ENCODE assay signal across 10 cellular contexts in the genomic region with DNA sequence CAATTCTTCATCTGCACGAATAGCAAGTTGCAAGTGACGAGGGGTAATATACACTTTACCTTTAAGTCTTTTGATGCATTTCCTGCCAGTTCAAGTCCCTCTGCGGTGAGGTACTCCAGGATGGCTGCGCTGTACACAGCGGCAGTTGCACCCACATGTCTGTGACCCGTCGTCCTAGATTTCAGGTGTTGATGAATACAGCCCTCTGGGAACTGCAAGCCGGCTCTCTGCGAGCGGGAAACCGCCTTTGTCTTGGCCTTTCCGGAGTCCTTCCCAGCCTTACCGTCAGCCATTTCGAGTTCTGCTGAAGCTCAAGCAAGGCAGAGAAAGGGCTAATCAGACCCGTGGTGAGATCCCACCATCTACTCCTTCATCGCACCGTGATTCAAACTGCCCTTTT. TPM values are rescaled to one million over a fixed set of nuclear protein-coding genes. Genes with fewer than 3 reads are reported as not detected.
DNase-seq lines count a peak whose midpoint lies in the region; ATAC-seq, FAIRE-seq and TF ChIP-seq lines count a peak whose summit lies in the region.
"Had no signal": no experiment of that assay in that cellular context is flagged by ENCODE, and none has a peak within 500 bp of the region (broad histone marks: within the 10 kb centered on the region; RNA-seq: fewer than 3 reads in every experiment).

No MANE protein-coding gene starts in this region.

- H2AFZ ChIP-seq in endothelial cell of umbilical vein (ENCODE audit: low read depth, low read length), result no peak overlapping the region

- no peaks in the 10 kb centered on the region for H3K27me3 Mint-ChIP-seq in activated CD8-positive, alpha-beta T cell treated with anti-CD3 and anti-CD28 coated beads, Interleukin-2, amount 10 ng/mL, durations not matched to agents 7 days and 5 days (ENCODE audit: low read depth)

- H3K36me3 ChIP-seq in endothelial cell of umbilical vein (ENCODE audit: control insufficient read depth in 2 of 2, extremely low read depth in 1 of 2, insufficient read depth in 2 of 2, low read length in 2 of 2) (no peaks in the 10 kb centered on the region), pancreas (no peaks in the 10 kb centered on the region)

- H3K9ac ChIP-seq in endothelial cell of umbilical vein (replicated peaks; ENCODE audit: extremely low read depth, insufficient read depth, low read length), result no peak overlapping the region

- FAIRE-seq in endothelial cell of umbilical vein (lab: Jason Lieb, UNC) (no peak), pancreas (lab: Jason Lieb, UNC) (no peak)
- FAIRE-seq: bronchial epithelial cell had no signal

- H3K36me3 Mint-ChIP-seq in activated CD8-positive, alpha-beta T cell treated with anti-CD3 and anti-CD28 coated beads, Interleukin-2, amount 10 ng/mL, durations not matched to agents 7 days and 5 days (ENCODE audit: low read depth), result peaks cover 31% of the 10 kb centered on the region

- DNase-seq in NCI-H510A (lab: John Stamatoyannopoulos, UW) (peak; percentile 20), endothelial cell of umbilical vein (ENCODE audit: low read depth, low spot score) (peak; percentile 27), occipital lobe (lab: John Stamatoyannopoulos, UW) (no peak), pancreas (no peak), COR-L47 (lab: John Stamatoyannopoulos, UW) (no peak)
- peak; percentile 78 for DNase-seq in activated CD8-positive, alpha-beta T cell treated with anti-CD3 and anti-CD28 coated beads, Interleukin-2, amount 10 ng/mL, durations not matched to agents 7 days and 5 days
- peak; percentile 26 for DNase-seq in stimulated activated CD8-positive, alpha-beta memory T cell treated with anti-CD3 and anti-CD28 coated beads, Interleukin-7, amount 100 ng/mL, for 24 hours (ENCODE audit: low read depth)

- BruUV-seq in endothelial cell of umbilical vein (replicated peaks; lab: Mats Ljungman, UMichigan), result no TSS peak

- H3K4me3 ChIP-seq in endothelial cell of umbilical vein (replicated peaks in 1 of 3; ENCODE audit: insufficient read depth in 1 of 3, low read depth in 1 of 3, low read length in 3 of 3), result no peak overlapping the region
- H3K4me3 ChIP-seq in pancreas, result no peak overlapping the region

- intact Hi-C loops in endothelial cell of umbilical vein (cut with micrococcal nuclease), result no loop called here
- intact Hi-C loops in pancreas (cut with DNase I), result no loop called here

- no peak overlapping the region for H3K4me2 ChIP-seq in endothelial cell of umbilical vein (ENCODE audit: insufficient read depth, low read length)

- no peaks in the 10 kb centered on the region for H3K9me1 ChIP-seq in endothelial cell of umbilical vein (replicated peaks; ENCODE audit: control insufficient read depth, extremely low read depth, insufficient read depth, low read length)

- no peaks in the 10 kb centered on the region for H3K9me3 Mint-ChIP-seq in activated CD8-positive, alpha-beta T cell treated with anti-CD3 and anti-CD28 coated beads, Interleukin-2, amount 10 ng/mL, durations not matched to agents 7 days and 5 days (ENCODE audit: insufficient read depth)

- peak; percentile 67 for ATAC-seq in activated CD8-positive, alpha-beta T cell treated with anti-CD3 and anti-CD28 coated beads, Interleukin-2, amount 10 ng/mL, durations not matched to agents 7 days and 5 days
- ATAC-seq in GM21723 (IDR thresholded peaks at IDR 0.05; ENCODE audit: unreplicated experiment) (no peak), pancreas (no peak)

- H3K27me3 ChIP-seq in endothelial cell of umbilical vein (ENCODE audit: control insufficient read depth in 2 of 2, insufficient read depth in 2 of 2, low read length in 2 of 2) (no peaks in the 10 kb centered on the region), pancreas (no peaks in the 10 kb centered on the region)

- H3K79me2 ChIP-seq in endothelial cell of umbilical vein (ENCODE audit: control insufficient read depth, insufficient read depth, low read length), result peaks cover 66% of the 10 kb centered on the region

- TF ChIP-seq CTCF in endothelial cell of umbilical vein (IDR thresholded peaks at IDR 0.05; ENCODE audit: extremely low read depth in 1 of 2, insufficient read depth in 1 of 2, low read depth in 1 of 2, low read length in 2 of 2) (no peak), pancreas (IDR thresholded peaks at IDR 0.05) (no peak)

- peaks cover 2% of the 10 kb centered on the region for H4K20me1 ChIP-seq in endothelial cell of umbilical vein (replicated peaks; ENCODE audit: control insufficient read depth, extremely low read depth, insufficient read depth, low read length)

- CTCF ChIA-PET in activated CD8-positive, alpha-beta T cell treated with anti-CD3 and anti-CD28 coated beads, Interleukin-2, amount 10 ng/mL, durations not matched to agents 7 days and 5 days (lab: Charles Lee), result interaction anchor here (1.3 to 2.6 kb wide), 6 partner anchors 11 to 221 kb away, joined by 3 to 19 read pairs (median 6); a partner anchor contains a TSS
- CTCF ChIA-PET in endothelial cell of umbilical vein (lab: Charles Lee), result interaction anchor here (0.8 to 2.6 kb wide), 4 partner anchors 14 to 53 kb away, joined by 3 to 12 read pairs (median 4); a partner anchor contains a TSS

- peak overlapping the region; percentile 93 for H3K27ac Mint-ChIP-seq in activated CD8-positive, alpha-beta T cell treated with anti-CD3 and anti-CD28 coated beads, Interleukin-2, amount 10 ng/mL, durations not matched to agents 7 days and 5 days

- peaks cover 74% of the 10 kb centered on the region for H3K4me1 Mint-ChIP-seq in activated CD8-positive, alpha-beta T cell treated with anti-CD3 and anti-CD28 coated beads, Interleukin-2, amount 10 ng/mL, durations not matched to agents 7 days and 5 days (ENCODE audit: low read depth)

- H3K27ac ChIP-seq in endothelial cell of umbilical vein (ENCODE audit: insufficient read depth, low read depth, low read length) (no peak overlapping the region), pancreas (no peak overlapping the region)

- 89 to 91% methylated on average over 17 of the region's 17 CpGs for WGBS in pancreas, 2 donors

- peak overlapping the region; percentile 76 for H3K4me3 Mint-ChIP-seq in activated CD8-positive, alpha-beta T cell treated with anti-CD3 and anti-CD28 coated beads, Interleukin-2, amount 10 ng/mL, durations not matched to agents 7 days and 5 days

- H3K9me3 ChIP-seq in endothelial cell of umbilical vein (replicated peaks; ENCODE audit: control insufficient read depth, insufficient read depth, low read length) (no peaks in the 10 kb centered on the region), pancreas (no peaks in the 10 kb centered on the region)

- POLR2A ChIA-PET in activated CD8-positive, alpha-beta T cell treated with anti-CD3 and anti-CD28 coated beads, Interleukin-2, amount 10 ng/mL, durations not matched to agents 7 days and 5 days (lab: Charles Lee), result interaction anchor here (1.0 to 6.7 kb wide), 3 partner anchors 11 to 42 kb away, joined by 6 to 66 read pairs (median 16); a partner anchor contains a TSS
- POLR2A ChIA-PET in endothelial cell of umbilical vein (lab: Charles Lee), result no interaction called here

- TF ChIP-seq POLR2A in endothelial cell of umbilical vein (IDR thresholded peaks at IDR 0.05; ENCODE audit: low read depth, low read length), result no peak

- dilution Hi-C loops in endothelial cell of umbilical vein (cut with MboI; ENCODE audit: extremely low pct_ligation_motif_present, low sequenced_read_pairs), result no loop called here

- H3K4me1 ChIP-seq in endothelial cell of umbilical vein (ENCODE audit: control insufficient read depth, extremely low read depth, insufficient read depth, low read length), result peaks cover 4% of the 10 kb centered on the region
- H3K4me1 ChIP-seq in pancreas, result peaks cover 10 to 25% (median 10%) of the 10 kb centered on the region in 3 donors

TF ChIP-seq in endothelial cell of umbilical vein, 7 proteins besides CTCF, POLR2A, EP300 and RAD21:
- TF ChIP-seq FOS (IDR thresholded peaks at IDR 0.05; ENCODE audit: borderline replicate concordance, insufficient read depth, low read length), result no peak
- no peak for TF ChIP-seq MYC (IDR thresholded peaks at IDR 0.05; ENCODE audit: low read depth, low read length)
- TF ChIP-seq JUN (IDR thresholded peaks at IDR 0.05; ENCODE audit: borderline replicate concordance, insufficient read depth, insufficient read length, low read depth), result no peak
- no peak for TF ChIP-seq POLR2AphosphoS5 (IDR thresholded peaks at IDR 0.05; ENCODE audit: insufficient read depth, low read depth, low read length)
- TF ChIP-seq EZH2 (IDR thresholded peaks at IDR 0.05; ENCODE audit: borderline replicate concordance, low read depth, low read length, severe bottlenecking), result no peak

RNA-seq across cellular contexts. Expression of a gene that starts 14.8 kb away (rescaled TPM):
- total RNA-seq in activated CD8-positive, alpha-beta T cell treated with anti-CD3 and anti-CD28 coated beads, Interleukin-2, amount 10 ng/mL, durations not matched to agents 7 days and 5 days, result 10 to 100 TPM; 67.4 to 71.2 TPM
- total RNA-seq in endothelial cell of umbilical vein (45.2 and 45.7 TPM in 2 replicates), occipital lobe (36.2 TPM), pancreas (10 to 100 TPM; 17.5 to 28.5 (median 24.4) TPM)
- polyA plus RNA-seq in endothelial cell of umbilical vein (47.2 and 54.4 TPM in 2 replicates), pancreas (10 to 100 TPM; 29.1 to 29.5 TPM)
- 42.7 and 48.1 TPM in 2 replicates for polyA plus RNA-seq in endothelial cell of umbilical vein (2011; cell fraction: cytosol; rRNA removed)
- 26.5 and 34.5 TPM in 2 replicates for polyA plus RNA-seq in endothelial cell of umbilical vein (2011; cell fraction: nucleus; rRNA removed)
- 46.6 and 49.2 TPM in 2 replicates for polyA plus RNA-seq in endothelial cell of umbilical vein (2012)
- 40.8 and 52.4 TPM in 2 replicates for polyA minus RNA-seq in endothelial cell of umbilical vein
- polyA minus RNA-seq in endothelial cell of umbilical vein (2011; cell fraction: cytosol; rRNA and poly(A)+ RNA removed), result 28.0 TPM
- 30.6 and 34.1 TPM in 2 replicates for polyA minus RNA-seq in endothelial cell of umbilical vein (2011; cell fraction: nucleus; rRNA and poly(A)+ RNA removed)

RNA-seq across cellular contexts. Expression of a gene that starts 42.7 kb away (rescaled TPM):
- total RNA-seq in activated CD8-positive, alpha-beta T cell treated with anti-CD3 and anti-CD28 coated beads, Interleukin-2, amount 10 ng/mL, durations not matched to agents 7 days and 5 days, result 10 to 100 TPM; 16.2 to 16.6 TPM
- not detected in 2 replicates for total RNA-seq in endothelial cell of umbilical vein
- polyA plus RNA-seq in endothelial cell of umbilical vein, result not detected in 2 replicates
- not detected in 2 replicates for polyA plus RNA-seq in endothelial cell of umbilical vein (2011; cell fraction: cytosol; rRNA removed)
- not detected in 2 replicates for polyA plus RNA-seq in endothelial cell of umbilical vein (2011; cell fraction: nucleus; rRNA removed)
- polyA plus RNA-seq in endothelial cell of umbilical vein (2012), result not detected in 2 replicates
- not detected in 2 replicates for polyA minus RNA-seq in endothelial cell of umbilical vein
- not detected for polyA minus RNA-seq in endothelial cell of umbilical vein (2011; cell fraction: cytosol; rRNA and poly(A)+ RNA removed)
- polyA minus RNA-seq in endothelial cell of umbilical vein (2011; cell fraction: nucleus; rRNA and poly(A)+ RNA removed), result not detected in 2 replicates
- total RNA-seq in occipital lobe, result not detected
- under 1 TPM in 1 of 6 donors, not detected in 5; 0.22 TPM for total RNA-seq in pancreas
- polyA plus RNA-seq in pancreas, result under 1 TPM in 1 of 2 donors, not detected in 1; 0.14 TPM
- total RNA-seq: bronchial epithelial cell had no signal
- polyA plus RNA-seq: neural cell had no signal

Comparison
In these comparisons a context has a peak if more than half of its experiments do, and no peak if none do; other contexts are left out.
1. DNase-seq: peak in NCI-H510A (single experiment), activated CD8-positive, alpha-beta T cell treated with anti-CD3 and anti-CD28 coated beads, Interleukin-2, amount 10 ng/mL, durations not matched to agents 7 days and 5 days (single experiment), endothelial cell of umbilical vein (single experiment) and stimulated activated CD8-positive, alpha-beta memory T cell treated with anti-CD3 and anti-CD28 coated beads, Interleukin-7, amount 100 ng/mL, for 24 hours (single experiment); none in occipital lobe (single experiment), pancreas (0 of 6) and COR-L47 (single experiment).
2. RNA of a gene that starts 42.7 kb away (total RNA-seq): 16.2 to 16.6 TPM in activated CD8-positive, alpha-beta T cell treated with anti-CD3 and anti-CD28 coated beads, Interleukin-2, amount 10 ng/mL, durations not matched to agents 7 days and 5 days; 0.22 TPM in pancreas, not detected in endothelial cell of umbilical vein and not detected in occipital lobe (single experiment); every median in the first group is over 10 times any median in the second.